In the genomic region with DNA sequence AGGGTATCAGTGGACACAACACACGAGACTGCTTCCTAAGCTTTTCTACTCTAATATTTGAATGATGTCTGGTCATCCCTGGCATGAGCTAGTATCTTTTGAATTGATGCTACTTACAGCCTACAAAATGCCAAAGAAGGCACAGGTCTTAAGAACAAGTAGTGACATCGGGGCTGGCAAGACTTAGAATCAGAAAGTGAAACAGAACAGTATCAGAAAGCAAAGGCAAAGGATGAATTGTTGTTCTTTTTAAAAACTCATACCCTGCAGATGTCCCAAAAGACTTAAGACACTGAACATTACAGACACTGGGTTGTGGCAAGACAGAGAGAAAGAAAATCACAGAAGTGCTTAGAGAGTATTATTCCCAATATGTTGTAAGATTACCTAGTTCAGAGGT, we compare ENCODE assay signal across 1 cellular context.
TF ChIP-seq lines count a peak whose summit lies in the region.

No MANE protein-coding gene starts in this region.

TF ChIP-seq in IMR-90, 13 proteins besides CTCF, POLR2A, EP300 and RAD21:
- TF ChIP-seq MAZ (IDR thresholded peaks at IDR 0.05; ENCODE audit: borderline replicate concordance, low read depth, low read length) (no peak), RCOR1 (IDR thresholded peaks at IDR 0.05; ENCODE audit: insufficient replicate concordance, low read length) (no peak), NFE2L2 (IDR thresholded peaks at IDR 0.05; ENCODE audit: low read depth, low read length) (no peak), MXI1 (IDR thresholded peaks at IDR 0.05; ENCODE audit: borderline replicate concordance, low read depth, low read length) (no peak), MAFK (IDR thresholded peaks at IDR 0.05; ENCODE audit: low read depth, low read length) (no peak), SMC3 (IDR thresholded peaks at IDR 0.05; ENCODE audit: low read depth, low read length) (no peak), RFX5 (IDR thresholded peaks at IDR 0.05; ENCODE audit: low read depth, low read length) (no peak), FOS (IDR thresholded peaks at IDR 0.05; ENCODE audit: low read depth, low read length) (no peak), CHD1 (IDR thresholded peaks at IDR 0.05; ENCODE audit: low read depth, low read length) (no peak)
- TF ChIP-seq, protein P1, sequence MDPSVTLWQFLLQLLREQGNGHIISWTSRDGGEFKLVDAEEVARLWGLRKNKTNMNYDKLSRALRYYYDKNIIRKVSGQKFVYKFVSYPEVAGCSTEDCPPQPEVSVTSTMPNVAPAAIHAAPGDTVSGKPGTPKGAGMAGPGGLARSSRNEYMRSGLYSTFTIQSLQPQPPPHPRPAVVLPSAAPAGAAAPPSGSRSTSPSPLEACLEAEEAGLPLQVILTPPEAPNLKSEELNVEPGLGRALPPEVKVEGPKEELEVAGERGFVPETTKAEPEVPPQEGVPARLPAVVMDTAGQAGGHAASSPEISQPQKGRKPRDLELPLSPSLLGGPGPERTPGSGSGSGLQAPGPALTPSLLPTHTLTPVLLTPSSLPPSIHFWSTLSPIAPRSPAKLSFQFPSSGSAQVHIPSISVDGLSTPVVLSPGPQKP (IDR thresholded peaks at IDR 0.05; ENCODE audit: borderline replicate concordance, low read depth, low read length) = no peak
- TF ChIP-seq, protein P2, sequence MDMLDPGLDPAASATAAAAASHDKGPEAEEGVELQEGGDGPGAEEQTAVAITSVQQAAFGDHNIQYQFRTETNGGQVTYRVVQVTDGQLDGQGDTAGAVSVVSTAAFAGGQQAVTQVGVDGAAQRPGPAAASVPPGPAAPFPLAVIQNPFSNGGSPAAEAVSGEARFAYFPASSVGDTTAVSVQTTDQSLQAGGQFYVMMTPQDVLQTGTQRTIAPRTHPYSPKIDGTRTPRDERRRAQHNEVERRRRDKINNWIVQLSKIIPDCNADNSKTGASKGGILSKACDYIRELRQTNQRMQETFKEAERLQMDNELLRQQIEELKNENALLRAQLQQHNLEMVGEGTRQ (IDR thresholded peaks at IDR 0.05; ENCODE audit: low read depth, low read length) = no peak
